ENCODE assay signal across 8 cellular contexts in the genomic region with DNA sequence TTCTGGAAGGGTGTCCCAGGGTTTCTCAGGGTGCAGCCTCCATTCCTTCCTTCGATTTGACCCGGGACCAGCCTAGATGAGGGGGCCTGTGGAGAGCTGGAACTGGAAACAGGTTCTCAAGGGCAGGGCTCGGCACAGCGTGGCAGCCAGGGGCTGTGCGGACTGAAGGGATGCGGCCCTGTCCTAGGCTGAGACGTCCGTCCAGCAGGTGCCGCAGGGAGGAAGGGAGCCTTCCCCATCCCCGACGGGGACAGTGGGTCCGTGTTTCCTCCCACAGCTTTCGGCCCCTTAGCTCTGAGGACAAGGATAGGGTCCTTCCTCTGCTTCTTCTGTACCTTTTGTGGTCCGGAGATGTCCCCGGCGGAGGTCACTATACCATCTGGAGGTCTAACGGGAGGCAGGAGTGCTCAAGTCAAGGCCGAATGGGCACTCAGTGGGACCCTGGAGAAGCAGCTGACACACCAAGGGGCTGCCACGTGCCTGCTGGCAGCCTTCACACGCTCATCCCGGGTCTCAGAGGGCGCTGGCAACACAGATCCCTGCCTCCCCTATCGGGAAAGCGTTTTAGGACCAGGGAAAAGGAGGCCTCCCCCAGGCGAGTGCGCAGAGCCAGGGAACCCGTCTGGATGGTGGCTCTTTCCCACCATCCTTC. TPM values are rescaled to one million over a fixed set of nuclear protein-coding genes. Genes with fewer than 3 reads are reported as not detected.
A peak's percentile ranks its signal among the peaks of the same experiment; 100 is the strongest.
DNase-seq lines count a peak whose midpoint lies in the region; ATAC-seq and TF ChIP-seq lines count a peak whose summit lies in the region.

No MANE protein-coding gene starts in this region.

- TF ChIP-seq POLR2A in heart left ventricle (IDR thresholded peaks at IDR 0.05) = no peak

- H3K4me1 ChIP-seq in heart left ventricle (peaks cover 3 to 68% (median 38%) of the 10 kb centered on the region in 12 donors), skeletal muscle satellite cell (ENCODE audit: control insufficient read depth, insufficient read depth, low read length) (peaks cover 28% of the 10 kb centered on the region)

- DNase-seq in NCI-H1417 (lab: John Stamatoyannopoulos, UW) (peak in 2 of 3 experiments; percentile 78 to 80), NCI-H1417 treated with DMSO at 0.1 percent for 48 hours (lab: John Stamatoyannopoulos, UW) (no peak), NCI-H146 treated with DMSO at 0.1 percent for 48 hours (lab: John Stamatoyannopoulos, UW; ENCODE audit: unreplicated experiment) (peak; percentile 3), heart left ventricle (peak in 3 of 5 donors; percentile 42 to 57 (median 50)), AG08396 (ENCODE audit: low spot score) (no peak)
- DNase-seq in activated effector memory CD4-positive, alpha-beta T cell treated with Interleukin-2 at 50 U/mL for 16 hours = peak; percentile 34

- H3K27ac ChIP-seq in heart left ventricle = peak overlapping the region; percentile 12 to 94 (median 84)

- H3K27me3 ChIP-seq in heart left ventricle = no peaks in the 10 kb centered on the region
- H3K27me3 ChIP-seq in skeletal muscle satellite cell (ENCODE audit: control insufficient read depth, insufficient read depth, low read length) = no peaks in the 10 kb centered on the region

- H3K36me3 ChIP-seq in heart left ventricle = peaks cover 0 to 39% (median 6%) of the 10 kb centered on the region in 9 donors
- peaks cover 11% of the 10 kb centered on the region for H3K36me3 ChIP-seq in skeletal muscle satellite cell (ENCODE audit: insufficient read depth, low read length)

- peak overlapping the region; percentile 53 for H3K9ac ChIP-seq in skeletal muscle satellite cell (ENCODE audit: low read depth, low read length)

- 31 to 35% (median 33%) methylated on average over 15 to 27 of the region's 27 CpGs for WGBS in heart left ventricle, 4 donors

- H3K4me2 ChIP-seq in skeletal muscle satellite cell (ENCODE audit: low read length) = peak overlapping the region; percentile 83

- peak in 2 of 12 donors; percentile 12 to 21 for TF ChIP-seq CTCF in heart left ventricle (IDR thresholded peaks at IDR 0.05)

- intact Hi-C loops in heart left ventricle (cut with DNase I) = loop anchor here (2.0 to 10.0 kb wide), 17 partner anchors 50 to 460 kb away; a partner anchor contains a TSS

- ATAC-seq in heart left ventricle = peak; percentile 27 to 42 (median 34)
- no peak for ATAC-seq in GM21786 (IDR thresholded peaks at IDR 0.05; ENCODE audit: unreplicated experiment)

- H3K4me3 ChIP-seq in heart left ventricle (peak overlapping the region in 11 of 12 donors; percentile 1 to 57 (median 48)), skeletal muscle satellite cell (ENCODE audit: low read length) (peak overlapping the region; percentile 63)

- H3K9me3 ChIP-seq in heart left ventricle = no peaks in the 10 kb centered on the region
- no peaks in the 10 kb centered on the region for H3K9me3 ChIP-seq in skeletal muscle satellite cell (replicated peaks; ENCODE audit: low read length)

RNA-seq across cellular contexts. Expression of a gene that starts 49.9 kb away (rescaled TPM):
- total RNA-seq in heart left ventricle = 10 to 100 TPM in 7 of 9 donors, 1 to 10 TPM in 2; 9.5 to 19.7 (median 13.1) TPM
- 10 to 100 TPM in 1 of 2 donors, 1 to 10 TPM in 1; 9.4 to 12.1 TPM for polyA plus RNA-seq in heart left ventricle
- total RNA-seq in skeletal muscle satellite cell (2012; rRNA removed) = 6.3 TPM in 2 replicates

RNA-seq across cellular contexts. Expression of a gene that starts 50.1 kb away (rescaled TPM):
- 10 to 100 TPM; 28.4 to 54.8 (median 32.5) TPM for total RNA-seq in heart left ventricle
- polyA plus RNA-seq in heart left ventricle = 10 to 100 TPM; 36.0 to 69.2 TPM
- 26.1 and 27.3 TPM in 2 replicates for total RNA-seq in skeletal muscle satellite cell (2012; rRNA removed)

Comparison
In these comparisons a context has a peak if more than half of its experiments do, and no peak if none do; other contexts are left out.
1. DNase-seq: peak in NCI-H1417 (2 of 3), NCI-H146 treated with DMSO at 0.1 percent for 48 hours (single experiment), activated effector memory CD4-positive, alpha-beta T cell treated with Interleukin-2 at 50 U/mL for 16 hours (single experiment) and heart left ventricle (3 of 5); none in NCI-H1417 treated with DMSO at 0.1 percent for 48 hours (single experiment) and AG08396 (single experiment).